15 cellular contexts compared by ENCODE assay signal in genomic region chr1:192986110-192986747, GRCh38.
A peak's percentile ranks its signal among the peaks of the same experiment; 100 is the strongest.
DNase-seq lines count a peak whose midpoint lies in the region; ATAC-seq and TF ChIP-seq lines count a peak whose summit lies in the region.
"Had no signal": no experiment of that assay in that cellular context is flagged by ENCODE, and none has a peak within 500 bp of the region (broad histone marks: within the 10 kb centered on the region; RNA-seq: fewer than 3 reads in every experiment).

No MANE protein-coding gene starts in this region.

- H3K23ac ChIP-seq in IMR-90 (ENCODE audit: low read depth, low read length), result no peak overlapping the region

- TF ChIP-seq CTCF in IMR-90 (conservative IDR thresholded peaks at IDR 0.05; ENCODE audit: low read depth, low read length) (no peak), endothelial cell (IDR thresholded peaks at IDR 0.05; ENCODE audit: unreplicated experiment) (no peak), sigmoid colon (IDR thresholded peaks at IDR 0.05) (no peak)

- no peak overlapping the region for H3K27ac Mint-ChIP-seq in T-helper 2 cell treated with Interferon-gamma antibody and Interleukin-4, amounts not matched to agents 5 μg/mL and 100 μg/mL, for 36 hours
- peak overlapping the region; percentile 7 for H3K27ac Mint-ChIP-seq in endothelial cell (ENCODE audit: unreplicated experiment)
- H3K27ac Mint-ChIP-seq: activated naive CD8-positive, alpha-beta T cell; type B pancreatic cell had no signal

- TF ChIP-seq EP300 in sigmoid colon (IDR thresholded peaks at IDR 0.05), result no peak

- H4K20me1 ChIP-seq in IMR-90 (ENCODE audit: insufficient read depth, low read length), result no peaks in the 10 kb centered on the region

- H3K4me3 Mint-ChIP-seq in T-helper 2 cell treated with Interferon-gamma antibody and Interleukin-4, amounts not matched to agents 5 μg/mL and 100 μg/mL, for 36 hours, result no peak overlapping the region
- H3K4me3 Mint-ChIP-seq in endothelial cell (ENCODE audit: unreplicated experiment), result no peak overlapping the region
- H3K4me3 Mint-ChIP-seq: activated naive CD8-positive, alpha-beta T cell; type B pancreatic cell had no signal

- H2AFZ ChIP-seq in IMR-90 (replicated peaks; ENCODE audit: low read length, poor library complexity), result no peak overlapping the region

- intact Hi-C loops in IMR-90 (cut with micrococcal nuclease), result no loop called here
- intact Hi-C loops in sigmoid colon (cut with DNase I), result no loop called here

- no peaks in the 10 kb centered on the region for H3K79me1 ChIP-seq in IMR-90 (ENCODE audit: low read depth in 1 of 2, low read length in 2 of 2)

- no peak overlapping the region for H2BK15ac ChIP-seq in IMR-90 (ENCODE audit: low read depth, low read length)

- no peak overlapping the region for H3K4ac ChIP-seq in IMR-90 (ENCODE audit: low read depth, low read length)

- no peaks in the 10 kb centered on the region for H3K9me1 ChIP-seq in IMR-90 (ENCODE audit: insufficient read depth, low read length)

- no peak overlapping the region for H2AK9ac ChIP-seq in IMR-90 (replicated peaks; ENCODE audit: low read depth, low read length, poor library complexity)

- dilution Hi-C loops in IMR-90 (cut with HindIII; ENCODE audit: low sequenced_read_pairs, unreplicated experiment), result no loop called here

- no peak for TF ChIP-seq RAD21 in IMR-90 (IDR thresholded peaks at IDR 0.05; ENCODE audit: low read length)

- H3K4me1 ChIP-seq in IMR-90 (ENCODE audit: control insufficient read depth, insufficient read depth, low read length), result no peaks in the 10 kb centered on the region; the same call in 1 of the 2 replicates
- no peaks in the 10 kb centered on the region for H3K4me1 ChIP-seq in sigmoid colon
- H3K4me1 ChIP-seq: pancreas had no signal

- peaks cover 19% of the 10 kb centered on the region for H3K4me1 Mint-ChIP-seq in T-helper 2 cell treated with Interferon-gamma antibody and Interleukin-4, amounts not matched to agents 5 μg/mL and 100 μg/mL, for 36 hours (ENCODE audit: low read depth)
- H3K4me1 Mint-ChIP-seq in endothelial cell (ENCODE audit: unreplicated experiment), result no peaks in the 10 kb centered on the region

- H3K36me3 ChIP-seq in IMR-90 (ENCODE audit: control insufficient read depth, insufficient read depth, low read length), result no peaks in the 10 kb centered on the region
- H3K36me3 ChIP-seq in sigmoid colon, result no peaks in the 10 kb centered on the region
- H3K36me3 ChIP-seq: pancreas had no signal

- WGBS in IMR-90 (ENCODE audit: extremely low coverage in 2 of 2, insufficient read length in 1 of 2), 2 experiments, result 60% methylated on average over 5 of the region's 8 CpGs; no CpG with 5 or more reads in 1 of the 2 experiments
- WGBS in sigmoid colon, 2 donors, result 71 to 88% methylated on average over 8 of the region's 8 CpGs

- CTCF ChIA-PET in IMR-90 (lab: Yijun Ruan, JAX), result no interaction called here

- H3K9me3 ChIP-seq in IMR-90 (ENCODE audit: control insufficient read depth, insufficient read depth, low read length), result no peaks in the 10 kb centered on the region
- no peaks in the 10 kb centered on the region for H3K9me3 ChIP-seq in sigmoid colon
- H3K9me3 ChIP-seq: pancreas had no signal

- no peak overlapping the region for H2BK20ac ChIP-seq in IMR-90 (ENCODE audit: low read depth, low read length)

- H3K4me2 ChIP-seq in IMR-90 (ENCODE audit: low read depth, low read length), result no peak overlapping the region

- in situ Hi-C loops in IMR-90 (cut with MboI; ENCODE audit: low sequenced_read_pairs), result no loop called here

- H3K27me3 Mint-ChIP-seq in T-helper 2 cell treated with Interferon-gamma antibody and Interleukin-4, amounts not matched to agents 5 μg/mL and 100 μg/mL, for 36 hours (ENCODE audit: low read depth), result no peaks in the 10 kb centered on the region
- H3K27me3 Mint-ChIP-seq in endothelial cell (ENCODE audit: unreplicated experiment), result no peaks in the 10 kb centered on the region
- H3K27me3 Mint-ChIP-seq: activated naive CD8-positive, alpha-beta T cell; type B pancreatic cell had no signal

- H3K9me3 Mint-ChIP-seq in T-helper 2 cell treated with Interferon-gamma antibody and Interleukin-4, amounts not matched to agents 5 μg/mL and 100 μg/mL, for 36 hours, result no peaks in the 10 kb centered on the region
- no peaks in the 10 kb centered on the region for H3K9me3 Mint-ChIP-seq in endothelial cell (ENCODE audit: unreplicated experiment)
- H3K9me3 Mint-ChIP-seq: type B pancreatic cell had no signal

- DNase-seq in IMR-90 (peak; percentile 84), endothelial cell (ENCODE audit: low spot score) (no peak), NCI-H524 treated with DMSO at 0.1 percent for 48 hours (lab: John Stamatoyannopoulos, UW) (no peak), sigmoid colon (no peak)
- peak; percentile 60 for DNase-seq in T-helper 2 cell treated with Interferon-gamma antibody and Interleukin-4, amounts not matched to agents 5 μg/mL and 100 μg/mL, for 36 hours (ENCODE audit: low spot score)
- DNase-seq in stimulated activated CD4-positive, alpha-beta T cell treated with anti-CD3 and anti-CD28 coated beads, Interleukin-15, amount 100 ng/mL, for 24 hours, result peak; percentile 66
- DNase-seq: DND-41, NCI-H1417 treated with DMSO at 0.1 percent for 48 hours, pancreas had no signal

- no peak overlapping the region for H4K91ac ChIP-seq in IMR-90 (ENCODE audit: insufficient read depth, low read depth, low read length)

- H3K9ac ChIP-seq in IMR-90 (ENCODE audit: low read depth, low read length), result no peak overlapping the region

- H3K27ac ChIP-seq in IMR-90 (ENCODE audit: insufficient read depth, low read length) (no peak overlapping the region), sigmoid colon (no peak overlapping the region)
- H3K27ac ChIP-seq: C4-2B, pancreas, SK-N-MC, skin epidermis had no signal

- no peak overlapping the region for H4K5ac ChIP-seq in IMR-90 (ENCODE audit: low read depth, low read length)

- POLR2A ChIA-PET in IMR-90 (lab: Charles Lee; ENCODE audit: unreplicated experiment), result no interaction called here

- no peak overlapping the region for H2BK120ac ChIP-seq in IMR-90 (ENCODE audit: low read depth, low read length)

- no peak overlapping the region for H3K18ac ChIP-seq in IMR-90 (ENCODE audit: low read depth, low read length)

- no peak overlapping the region for H3K14ac ChIP-seq in IMR-90 (replicated peaks; ENCODE audit: low read depth, low read length)

- H3K27me3 ChIP-seq in IMR-90 (ENCODE audit: control insufficient read depth, insufficient read depth, low read length) (no peaks in the 10 kb centered on the region), sigmoid colon (no peaks in the 10 kb centered on the region)
- H3K27me3 ChIP-seq: pancreas had no signal

- BruUV-seq in IMR-90 (replicated peaks; lab: Mats Ljungman, UMichigan), result no TSS peak

- H3K4me3 ChIP-seq in IMR-90 (ENCODE audit: insufficient read depth, low read depth, low read length) (no peak overlapping the region), sigmoid colon (no peak overlapping the region)
- H3K4me3 ChIP-seq: pancreas, SK-N-MC, skin epidermis had no signal

- no peak overlapping the region for H3K56ac ChIP-seq in IMR-90 (ENCODE audit: extremely low read depth, insufficient read depth, low read length)

- H4K8ac ChIP-seq in IMR-90 (ENCODE audit: low read depth in 2 of 2, low read length in 2 of 2), result no peak overlapping the region

- peaks cover 4% of the 10 kb centered on the region for H3K36me3 Mint-ChIP-seq in T-helper 2 cell treated with Interferon-gamma antibody and Interleukin-4, amounts not matched to agents 5 μg/mL and 100 μg/mL, for 36 hours (ENCODE audit: low read depth)
- H3K36me3 Mint-ChIP-seq in endothelial cell (ENCODE audit: low read depth, unreplicated experiment), result peaks cover 4% of the 10 kb centered on the region

- ATAC-seq in IMR-90 (ENCODE audit: low read depth) (peak; percentile 83), GM19397 (IDR thresholded peaks at IDR 0.05; ENCODE audit: unreplicated experiment) (no peak)
- ATAC-seq: pancreas had no signal

- no peak overlapping the region for H2BK5ac ChIP-seq in IMR-90 (ENCODE audit: low read depth, low read length, poor library complexity, severe bottlenecking)

- TF ChIP-seq POLR2A in IMR-90 (IDR thresholded peaks at IDR 0.05; ENCODE audit: low read depth, low read length) (no peak), sigmoid colon (IDR thresholded peaks at IDR 0.05) (no peak)

- H2AK5ac ChIP-seq in IMR-90 (ENCODE audit: low read depth, low read length), result no peak overlapping the region

TF ChIP-seq in IMR-90, 13 proteins besides CTCF, POLR2A, EP300 and RAD21:
- TF ChIP-seq MAFK (IDR thresholded peaks at IDR 0.05; ENCODE audit: low read depth, low read length) (0 out of 2 replicates have a peak, but pooled peaks have one; percentile 15), NFE2L2 (IDR thresholded peaks at IDR 0.05; ENCODE audit: low read depth, low read length) (no peak)
TF ChIP-seq in IMR-90: peak in this region for 1.

Comparison
In these comparisons a context has a peak if more than half of its experiments do, and no peak if none do; other contexts are left out.
1. DNase-seq: peak in IMR-90 (single experiment), T-helper 2 cell treated with Interferon-gamma antibody and Interleukin-4, amounts not matched to agents 5 μg/mL and 100 μg/mL, for 36 hours (single experiment) and stimulated activated CD4-positive, alpha-beta T cell treated with anti-CD3 and anti-CD28 coated beads, Interleukin-15, amount 100 ng/mL, for 24 hours (single experiment); none in endothelial cell (single experiment), NCI-H524 treated with DMSO at 0.1 percent for 48 hours (single experiment) and sigmoid colon (single experiment).